8 cellular contexts compared by ENCODE assay signal in the genomic region with DNA sequence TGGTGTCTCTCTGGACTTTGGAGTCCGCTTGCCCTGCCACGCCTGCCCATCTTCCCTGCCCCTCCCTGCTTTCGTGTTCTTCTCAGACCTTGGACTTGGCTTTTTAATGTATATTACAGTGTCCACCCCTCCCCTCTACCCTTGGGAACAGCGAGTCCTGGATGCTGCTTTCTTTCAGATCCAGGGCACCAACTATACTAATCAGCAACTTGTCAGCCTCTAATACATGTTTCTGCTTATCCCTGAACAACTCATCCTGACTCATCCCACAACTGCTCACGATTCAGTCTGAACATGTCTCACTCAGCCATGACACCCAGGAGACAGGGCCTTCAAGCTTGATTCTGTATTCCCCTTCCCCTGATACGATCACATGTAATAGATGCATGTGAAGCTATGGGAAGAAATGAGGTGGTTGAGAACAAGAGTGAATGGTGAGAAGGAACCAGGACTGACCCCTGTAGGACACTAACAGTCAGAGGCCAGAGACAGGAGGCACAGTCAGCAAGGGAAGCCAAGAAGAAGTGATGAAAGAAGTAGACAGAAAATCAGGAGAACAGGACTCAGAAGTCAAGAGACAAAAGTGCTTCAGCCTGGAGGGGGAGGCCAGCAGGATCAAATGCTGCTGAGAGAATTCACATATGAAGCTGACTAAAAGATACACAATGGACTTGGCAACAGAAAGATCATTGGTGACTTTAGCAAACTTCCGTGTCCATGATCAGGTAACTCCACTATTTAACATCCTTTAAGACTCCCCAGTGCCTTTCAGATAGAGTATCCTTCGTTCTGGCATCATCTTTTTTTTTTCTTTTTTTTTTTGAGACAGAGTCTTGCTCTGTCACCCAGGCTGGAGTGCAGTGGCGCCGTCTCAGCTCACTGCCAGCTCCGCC. TPM values are rescaled to one million over a fixed set of nuclear protein-coding genes. Genes with fewer than 3 reads are reported as not detected.
DNase-seq lines count a peak whose midpoint lies in the region; ATAC-seq, FAIRE-seq and TF ChIP-seq lines count a peak whose summit lies in the region.

No MANE protein-coding gene starts in this region.

- TF ChIP-seq CTCF in bronchial epithelial cell (IDR thresholded peaks at IDR 0.05; ENCODE audit: insufficient read depth, low read length, severe bottlenecking) (no peak), retinal pigment epithelial cell (conservative IDR thresholded peaks at IDR 0.05; ENCODE audit: low read depth, low read length) (peak; percentile 15)

- no peak for ATAC-seq in GM21576 (IDR thresholded peaks at IDR 0.05; ENCODE audit: unreplicated experiment)

- DNase-seq in NK-92 treated with Interleukin-12 subunit alpha and Interleukin-12 subunit beta, amount 100 ng/mL, for 24 hours (lab: John Stamatoyannopoulos, UW): peak; percentile 24
- DNase-seq in NK-92 (lab: John Stamatoyannopoulos, UW; ENCODE audit: unreplicated experiment) (no peak), HS-27A (ENCODE audit: low read depth) (peak; percentile 69), bronchial epithelial cell (ENCODE audit: low read depth) (peak; percentile 100), retinal pigment epithelial cell (ENCODE audit: low read depth) (no peak), NCI-H2227 treated with DMSO at 0.1 percent for 48 hours (lab: John Stamatoyannopoulos, UW) (no peak), NCI-H1930 (lab: John Stamatoyannopoulos, UW) (no peak)

- no peaks in the 10 kb centered on the region for H3K27me3 ChIP-seq in bronchial epithelial cell (ENCODE audit: control insufficient read depth, insufficient read depth, low read length)

- peak; percentile 81 for FAIRE-seq in bronchial epithelial cell (lab: Jason Lieb, UNC)

- H3K4me3 ChIP-seq in bronchial epithelial cell (ENCODE audit: low read depth, low read length) (no peak overlapping the region), retinal pigment epithelial cell (ENCODE audit: low read length) (no peak overlapping the region)

- peaks cover 1% of the 10 kb centered on the region for H3K36me3 ChIP-seq in bronchial epithelial cell (ENCODE audit: control insufficient read depth, insufficient read depth, low read length)

RNA-seq across cellular contexts. Expression of a gene that starts 35.4 kb away (rescaled TPM):
- total RNA-seq in bronchial epithelial cell: 0.53 and 0.64 TPM in 2 replicates

RNA-seq across cellular contexts. Expression of a gene that starts 58.1 kb away (rescaled TPM):
- total RNA-seq in bronchial epithelial cell: 156 and 197 TPM in 2 replicates

Comparison
In these comparisons a context has a peak if more than half of its experiments do, and no peak if none do; other contexts are left out.
1. DNase-seq: peak in NK-92 treated with Interleukin-12 subunit alpha and Interleukin-12 subunit beta, amount 100 ng/mL, for 24 hours (single experiment), HS-27A (single experiment) and bronchial epithelial cell (single experiment); none in NK-92 (single experiment), retinal pigment epithelial cell (single experiment), NCI-H2227 treated with DMSO at 0.1 percent for 48 hours (single experiment) and NCI-H1930 (0 of 2).